ENCODE assay signal across 18 cellular contexts in the genomic region with DNA sequence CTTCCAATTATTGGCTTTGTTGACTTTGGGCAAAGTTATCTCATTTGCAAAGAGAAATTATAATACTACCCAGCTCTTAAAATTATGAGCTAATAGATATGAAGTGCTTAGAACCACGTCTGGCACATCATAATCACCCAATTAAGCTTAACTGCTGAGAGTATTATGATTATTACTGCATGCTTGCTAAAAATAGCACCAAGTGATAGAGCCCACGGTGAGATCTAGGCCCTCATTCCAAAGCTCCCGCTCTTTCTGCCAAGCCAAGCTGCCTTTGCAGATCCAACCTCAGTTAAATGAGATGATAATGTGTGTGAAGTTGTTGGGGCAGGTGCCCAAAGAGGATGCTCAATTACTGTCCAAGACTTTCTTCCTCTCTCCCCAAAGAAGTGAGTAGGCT. TPM values are rescaled to one million over a fixed set of nuclear protein-coding genes. Genes with fewer than 3 reads are reported as not detected.
A peak's percentile ranks its signal among the peaks of the same experiment; 100 is the strongest.
DNase-seq lines count a peak whose midpoint lies in the region; ATAC-seq lines count a peak whose summit lies in the region.
"Had no signal": no experiment of that assay in that cellular context is flagged by ENCODE, and none has a peak within 500 bp of the region (broad histone marks: within the 10 kb centered on the region; RNA-seq: fewer than 3 reads in every experiment).

No MANE protein-coding gene starts in this region.

- intact Hi-C loops in Right ventricle myocardium superior (cut with DNase I) (no loop called here), cardiac septum (cut with DNase I) (no loop called here)

- ATAC-seq in Right ventricle myocardium superior (ENCODE audit: poor library complexity): peak; percentile 52
- ATAC-seq in HG02588 (IDR thresholded peaks at IDR 0.05; ENCODE audit: unreplicated experiment): no peak
- ATAC-seq: A549; CD8-positive, alpha-beta T cell had no signal

- DNase-seq in NCI-H1105 treated with DMSO at 0.1 percent for 48 hours (lab: John Stamatoyannopoulos, UW) (peak; percentile 56), NCI-H1105 (lab: John Stamatoyannopoulos, UW) (no peak), Right ventricle myocardium superior (no peak), cardiac septum (ENCODE audit: low spot score) (no peak), D341Med (ENCODE audit: low spot score) (peak; percentile 69), NCI-H69 (lab: John Stamatoyannopoulos, UW) (peak; percentile 6), RPMI8226 (no peak)
- DNase-seq: AML-193; Caco-2; Calu3; CD4-positive, alpha-beta T cell; CD8-positive, alpha-beta T cell; DMS79 treated with DMSO at 0.1 percent for 48 hours; GF-D8 had no signal

RNA-seq across cellular contexts. Expression of gene EDDM13, which starts 6.5 kb away (rescaled TPM):
- not detected for total RNA-seq in Right ventricle myocardium superior
- total RNA-seq in cardiac septum: not detected
- total RNA-seq: A172; B cell; Caco-2; Calu3; CD4-positive, alpha-beta T cell; CD8-positive, alpha-beta T cell had no signal

RNA-seq across cellular contexts. Expression of gene ZSCAN5A, which starts 48.6 kb away (rescaled TPM):
- total RNA-seq in Right ventricle myocardium superior (16.0 TPM), cardiac septum (24.4 TPM)

Comparison
In these comparisons a context has a peak if more than half of its experiments do, and no peak if none do; other contexts are left out.
1. DNase-seq: peak in NCI-H1105 treated with DMSO at 0.1 percent for 48 hours (single experiment), D341Med (single experiment) and NCI-H69 (single experiment); none in NCI-H1105 (single experiment), Right ventricle myocardium superior (single experiment), cardiac septum (single experiment) and RPMI8226 (single experiment).